8 cellular contexts compared by ENCODE assay signal in genomic region chr12:104957388-104958008, GRCh38. TPM values are rescaled to one million over a fixed set of nuclear protein-coding genes. Genes with fewer than 3 reads are reported as not detected.
DNase-seq lines count a peak whose midpoint lies in the region; ATAC-seq, FAIRE-seq and TF ChIP-seq lines count a peak whose summit lies in the region.

No MANE protein-coding gene starts in this region.

- intact Hi-C loops in dorsolateral prefrontal cortex (cut with DNase I) = loop anchor here in 1 of 2 donors (5.0 kb wide), 1 partner anchor 500 kb away; the partner anchor contains the start of gene CHST11
- intact Hi-C loops in testis (cut with DNase I; ENCODE audit: low total_unique reads) = no loop called here

- peaks cover 44% of the 10 kb centered on the region for H3K4me1 ChIP-seq in A549
- peaks cover 23% of the 10 kb centered on the region for H3K4me1 ChIP-seq in mucosa of stomach (ENCODE audit: control insufficient read depth, insufficient read depth, low read length)
- H3K4me1 ChIP-seq in testis = peaks cover 15% of the 10 kb centered on the region

- H3K4me2 ChIP-seq in A549 = peak overlapping the region; percentile 80

- peak overlapping the region; percentile 95 for H3K4me3 ChIP-seq in A549
- H3K4me3 ChIP-seq in WERI-Rb-1 (ENCODE audit: low read depth, low read length) = peak overlapping the region; percentile 85
- peak overlapping the region; percentile 61 to 90 (median 82) for H3K4me3 ChIP-seq in dorsolateral prefrontal cortex
- H3K4me3 ChIP-seq in mucosa of stomach (ENCODE audit: low read length) = peak overlapping the region; percentile 50
- peak overlapping the region; percentile 75 to 86 for H3K4me3 ChIP-seq in testis

- no peak for TF ChIP-seq EP300 in A549 (IDR thresholded peaks at IDR 0.05)

- TF ChIP-seq CTCF in A549 (IDR thresholded peaks at IDR 0.05) (no peak), WERI-Rb-1 (IDR thresholded peaks at IDR 0.05; ENCODE audit: low read depth, low read length) (no peak), dorsolateral prefrontal cortex (IDR thresholded peaks at IDR 0.05 in 54 of 56, conservative IDR thresholded peaks at IDR 0.05 in 2 of 56; ENCODE audit: low read depth in 1 of 56, partially characterized antibody in 56 of 56) (no peak), testis (IDR thresholded peaks at IDR 0.05) (no peak)

- peak overlapping the region; percentile 80 for H3K9ac ChIP-seq in mucosa of stomach (ENCODE audit: low read length)

- no peak for TF ChIP-seq RAD21 in A549 (conservative IDR thresholded peaks at IDR 0.05 in 1 of 2, IDR thresholded peaks at IDR 0.05 in 1 of 2)

- peak overlapping the region; percentile 92 to 98 for H3K27ac ChIP-seq in A549
- H3K27ac ChIP-seq in WERI-Rb-1 = no peak overlapping the region; the same call in 1 of the 2 replicates
- H3K27ac ChIP-seq in dorsolateral prefrontal cortex = peak overlapping the region in 32 of 59 donors; percentile 19 to 89 (median 70)
- peak overlapping the region; percentile 76 to 89 for H3K27ac ChIP-seq in testis

- FAIRE-seq in A549 (lab: Jason Lieb, UNC) = no peak

- WGBS in A549 (ENCODE audit: missing lambda C conversion rate) = 5% methylated on average over 20 of the region's 37 CpGs
- 3 to 8% methylated on average over 14 to 26 of the region's 37 CpGs for WGBS in testis, 2 donors

- H3K9me3 ChIP-seq in A549 = no peaks in the 10 kb centered on the region
- H3K9me3 ChIP-seq in WERI-Rb-1 (ENCODE audit: severe bottlenecking) = no peaks in the 10 kb centered on the region
- H3K9me3 ChIP-seq in mucosa of stomach (ENCODE audit: control insufficient read depth, low read length) = no peaks in the 10 kb centered on the region
- no peaks in the 10 kb centered on the region for H3K9me3 ChIP-seq in testis

- DNase-seq in A549 (ENCODE audit: low read depth in 1 of 2, low spot score in 1 of 2) = peak; percentile 36 to 57
- DNase-seq in WERI-Rb-1 = no peak
- peak in 4 of 10 donors; percentile 15 to 56 (median 30) for DNase-seq in dorsolateral prefrontal cortex
- DNase-seq in testis = no peak
- DNase-seq in hippocampal formation (lab: John Stamatoyannopoulos, UW) = no peak

- no peaks in the 10 kb centered on the region for H3K27me3 ChIP-seq in WERI-Rb-1 (ENCODE audit: insufficient read depth, low read depth, severe bottlenecking)
- H3K27me3 ChIP-seq in dorsolateral prefrontal cortex = no peaks in the 10 kb centered on the region
- no peaks in the 10 kb centered on the region for H3K27me3 ChIP-seq in mucosa of stomach (ENCODE audit: control insufficient read depth, insufficient read depth, low read length)
- no peaks in the 10 kb centered on the region for H3K27me3 ChIP-seq in testis

- CTCF ChIA-PET in A549 (lab: Yijun Ruan, JAX) = interaction anchor here (0.6 to 1.6 kb wide), 4 partner anchors 17 to 576 kb away, joined by 3 to 4 read pairs (median 3); no protein-coding TSS in a partner anchor

- ATAC-seq in A549 (peak in 1 of 2 experiments; percentile 54; a peak in 5 of 6 replicates), GM18861 (IDR thresholded peaks at IDR 0.05; ENCODE audit: unreplicated experiment) (peak; percentile 24), HG03558 (IDR thresholded peaks at IDR 0.05; ENCODE audit: extremely low read depth, unreplicated experiment) (peak; percentile 15)

- POLR2A ChIA-PET in A549 (lab: Yijun Ruan, JAX) = interaction anchor here (1.0 kb wide), 1 partner anchor 27 kb away, joined by 3 read pairs; no protein-coding TSS in a partner anchor

- no peak for TF ChIP-seq POLR2A in A549 (IDR thresholded peaks at IDR 0.05; ENCODE audit: low read length)
- no peak for TF ChIP-seq POLR2A in testis (IDR thresholded peaks at IDR 0.05)

- no peaks in the 10 kb centered on the region for H3K36me3 ChIP-seq in WERI-Rb-1
- H3K36me3 ChIP-seq in mucosa of stomach (ENCODE audit: control insufficient read depth, insufficient read depth, low read length) = no peaks in the 10 kb centered on the region
- H3K36me3 ChIP-seq in testis (ENCODE audit: low read depth, missing control alignments) = no peaks in the 10 kb centered on the region

TF ChIP-seq in A549, 52 proteins besides CTCF, POLR2A, EP300 and RAD21:
- TF ChIP-seq MYC (IDR thresholded peaks at IDR 0.05; ENCODE audit: borderline replicate concordance, low read length) = 0 out of 2 replicates have a peak, but pooled peaks have one; percentile 32
- TF ChIP-seq HDAC2 (IDR thresholded peaks at IDR 0.05) = no peak
- TF ChIP-seq BCL3 (IDR thresholded peaks at IDR 0.05) = no peak
- TF ChIP-seq TP53 (CRISPR knock-in tag; IDR thresholded peaks at IDR 0.05) = no peak
- TF ChIP-seq HES2 (IDR thresholded peaks at IDR 0.05) = no peak

RNA-seq across cellular contexts. Expression of gene SLC41A2, which starts 0.6 kb away (rescaled TPM):
- polyA plus RNA-seq in A549 (2011; rRNA removed) (14.6 and 17.5 TPM in 2 replicates), A549 (2017; fragmentation: RNase III; extraction: RNeasy Plus Mini Kit Qiagen cat#74134 plus additional on column Dnase treatment) (13.8 to 16.5 TPM (median 14.8 TPM) in 3 replicates), testis (ENCODE audit: insufficient read depth, low read depth, low replicate concordance) (21.9 TPM)
- polyA plus RNA-seq in A549 (2012; cell fraction: cytosol; rRNA removed) = 2.4 and 2.6 TPM in 2 replicates
- 1.5 and 2.4 TPM in 2 replicates for polyA plus RNA-seq in A549 (2012; cell fraction: nucleus; rRNA removed)
- 16.4 and 18.8 TPM in 2 replicates for polyA minus RNA-seq in A549 (2011; rRNA and poly(A)+ RNA removed)
- total RNA-seq in dorsolateral prefrontal cortex (10 to 100 TPM; 22.4 to 73.3 (median 51.3) TPM), testis (10 to 100 TPM; 31.6 to 49.5 TPM)

RNA-seq across cellular contexts. Expression of gene NOPCHAP1, which starts 28.6 kb away (rescaled TPM):
- polyA plus RNA-seq in A549 (2011; rRNA removed) = 16.6 and 29.5 TPM in 2 replicates
- 21.2 and 24.9 TPM in 2 replicates for polyA plus RNA-seq in A549 (2012; cell fraction: cytosol; rRNA removed)
- 6.2 and 8.5 TPM in 2 replicates for polyA plus RNA-seq in A549 (2012; cell fraction: nucleus; rRNA removed)
- polyA plus RNA-seq in A549 (2017; fragmentation: RNase III; extraction: RNeasy Plus Mini Kit Qiagen cat#74134 plus additional on column Dnase treatment) = 21.7 to 24.5 TPM (median 24.5 TPM) in 3 replicates
- 11.3 and 18.7 TPM in 2 replicates for polyA minus RNA-seq in A549 (2011; rRNA and poly(A)+ RNA removed)
- 10 to 100 TPM in 119 of 120 experiments, 1 to 10 TPM in 1; 9.1 to 26.6 (median 18.8) TPM for total RNA-seq in dorsolateral prefrontal cortex
- 10 to 100 TPM in 1 of 2 donors, 1 to 10 TPM in 1; 7.2 to 12.8 TPM for total RNA-seq in testis
- polyA plus RNA-seq in testis (ENCODE audit: insufficient read depth, low read depth, low replicate concordance) = 10.0 TPM

Comparison
In these comparisons a context has a peak if more than half of its experiments do, and no peak if none do; other contexts are left out.
1. DNase-seq: peak in A549 (2 of 2); none in WERI-Rb-1 (single experiment), testis (single experiment) and hippocampal formation (0 of 2).
2. Peak in every context shown above with its lines, with median percentiles within 50 percentile points of each other: H3K4me3 ChIP-seq.